Comparison of ENCODE assay signal across 1 cellular context in genomic region chr7:137985897-137986251, GRCh38.
TF ChIP-seq lines count a peak whose summit lies in the region.

No MANE protein-coding gene starts in this region.

TF ChIP-seq in HepG2, 621 proteins besides CTCF, POLR2A, EP300 and RAD21 (continued from another document):
- TF ChIP-seq ZBTB49 (CRISPR knock-in tag; IDR thresholded peaks at IDR 0.05; ENCODE audit: borderline replicate concordance) (no peak), ZNF782 (CRISPR knock-in tag; IDR thresholded peaks at IDR 0.05; ENCODE audit: borderline replicate concordance) (no peak), KDM5B (CRISPR knock-in tag; IDR thresholded peaks at IDR 0.05; ENCODE audit: borderline replicate concordance) (no peak), ZNF274 (CRISPR knock-in tag; IDR thresholded peaks at IDR 0.05) (no peak), KAT7 (CRISPR knock-in tag; IDR thresholded peaks at IDR 0.05; ENCODE audit: borderline replicate concordance) (no peak), JUND (CRISPR knock-in tag; IDR thresholded peaks at IDR 0.05) (no peak), E2F1 (CRISPR knock-in tag; IDR thresholded peaks at IDR 0.05) (no peak), ONECUT2 (CRISPR knock-in tag; IDR thresholded peaks at IDR 0.05) (no peak), FOXC1 (CRISPR knock-in tag; IDR thresholded peaks at IDR 0.05; ENCODE audit: borderline replicate concordance) (no peak)
